ENCODE assay signal across 25 cellular contexts in the genomic region with DNA sequence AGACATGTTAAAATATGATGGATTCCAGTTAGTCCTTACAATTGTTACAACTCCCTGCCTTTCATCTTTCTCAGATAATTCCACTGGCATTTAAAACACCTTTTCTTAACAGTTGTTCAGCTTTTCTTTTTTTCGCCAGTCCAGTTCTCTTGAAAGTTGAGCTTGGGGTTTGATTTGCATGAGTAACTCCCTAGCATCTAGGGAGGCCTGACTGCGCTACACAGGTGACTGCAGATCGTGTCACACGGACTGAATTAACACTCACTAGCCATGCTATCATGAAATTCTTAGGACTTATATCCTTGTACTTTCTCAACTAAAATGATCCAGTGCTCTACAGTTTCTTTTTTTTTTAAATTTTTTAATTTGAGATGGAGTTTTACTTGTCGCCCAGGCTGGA.
DNase-seq lines count a peak whose midpoint lies in the region; ATAC-seq and TF ChIP-seq lines count a peak whose summit lies in the region.
"Had no signal": no experiment of that assay in that cellular context is flagged by ENCODE, and none has a peak within 500 bp of the region (broad histone marks: within the 10 kb centered on the region; RNA-seq: fewer than 3 reads in every experiment).

No MANE protein-coding gene starts in this region.

- no peak overlapping the region for H3K4me3 Mint-ChIP-seq in memory B cell
- H3K4me3 Mint-ChIP-seq in stimulated activated memory B cell treated with anti-CD40 and anti-IgM and Interleukin-4, amounts not matched to agents 10 μg/mL and 1 μg/mL and 100 μg/mL, for 72 hours, result no peak overlapping the region
- no peak overlapping the region for H3K4me3 Mint-ChIP-seq in activated naive CD8-positive, alpha-beta T cell treated with anti-CD3 and anti-CD28 coated beads for 36 hours
- H3K4me3 Mint-ChIP-seq: CD14-positive monocyte; CD4-positive, alpha-beta memory T cell; CD4-positive, CD25-positive, alpha-beta regulatory T cell; CD8-positive, alpha-beta memory T cell had no signal

- ATAC-seq in memory B cell (ENCODE audit: low read depth) (peak; percentile 34), gastrocnemius medialis (no peak)
- no peak for ATAC-seq in stimulated activated memory B cell treated with anti-CD40 and anti-IgM and Interleukin-4, amounts not matched to agents 10 μg/mL and 1 μg/mL and 100 μg/mL, for 72 hours

- in situ Hi-C loops in gastrocnemius medialis (cut with MboI; ENCODE audit: low sequenced_read_pairs in 4 of 4), result no loop called here

- H3K36me3 Mint-ChIP-seq in memory B cell, result peaks cover 3% of the 10 kb centered on the region
- H3K36me3 Mint-ChIP-seq in stimulated activated memory B cell treated with anti-CD40 and anti-IgM and Interleukin-4, amounts not matched to agents 10 μg/mL and 1 μg/mL and 100 μg/mL, for 72 hours, result peaks cover 8% of the 10 kb centered on the region
- no peaks in the 10 kb centered on the region for H3K36me3 Mint-ChIP-seq in activated naive CD8-positive, alpha-beta T cell treated with anti-CD3 and anti-CD28 coated beads for 36 hours
- H3K36me3 Mint-ChIP-seq: CD4-positive, alpha-beta memory T cell; CD4-positive, CD25-positive, alpha-beta regulatory T cell; CD8-positive, alpha-beta memory T cell had no signal

- H3K27ac ChIP-seq in gastrocnemius medialis, result no peak overlapping the region
- H3K27ac ChIP-seq: BLaER1 had no signal

- H3K27ac Mint-ChIP-seq in memory B cell, result no peak overlapping the region
- H3K27ac Mint-ChIP-seq in stimulated activated memory B cell treated with anti-CD40 and anti-IgM and Interleukin-4, amounts not matched to agents 10 μg/mL and 1 μg/mL and 100 μg/mL, for 72 hours, result peak overlapping the region; percentile 20
- H3K27ac Mint-ChIP-seq in activated naive CD8-positive, alpha-beta T cell treated with anti-CD3 and anti-CD28 coated beads for 36 hours, result no peak overlapping the region
- H3K27ac Mint-ChIP-seq: CD14-positive monocyte; CD4-positive, alpha-beta memory T cell; CD4-positive, CD25-positive, alpha-beta regulatory T cell; CD8-positive, alpha-beta memory T cell had no signal

- DNase-seq in epithelial cell of proximal tubule (ENCODE audit: low read depth) (peak; percentile 2), kidney tubule cell (ENCODE audit: low spot score) (peak; percentile 62), memory B cell (ENCODE audit: low spot score in 2 of 2) (no peak), GM20000 (ENCODE audit: low spot score) (no peak), NCI-H69 (lab: John Stamatoyannopoulos, UW) (no peak), gastrocnemius medialis (no peak)
- no peak for DNase-seq in activated naive CD8-positive, alpha-beta T cell treated with anti-CD3 and anti-CD28 coated beads for 36 hours
- DNase-seq: 8988T; ACHN; BE2C; C1 segment of cervical spinal cord; CD4-positive, alpha-beta memory T cell; CD4-positive, CD25-positive, alpha-beta regulatory T cell; CD8-positive, alpha-beta memory T cell; COR-L47; DMS 273 treated with DMSO at 0.1 percent for 48 hours; DMS153; DMS53; DMS79; DND-41; EL; GF-D8 had no signal

- H3K27me3 Mint-ChIP-seq in memory B cell, result no peaks in the 10 kb centered on the region
- no peaks in the 10 kb centered on the region for H3K27me3 Mint-ChIP-seq in stimulated activated memory B cell treated with anti-CD40 and anti-IgM and Interleukin-4, amounts not matched to agents 10 μg/mL and 1 μg/mL and 100 μg/mL, for 72 hours
- H3K27me3 Mint-ChIP-seq in activated naive CD8-positive, alpha-beta T cell treated with anti-CD3 and anti-CD28 coated beads for 36 hours, result no peaks in the 10 kb centered on the region
- H3K27me3 Mint-ChIP-seq: CD4-positive, alpha-beta memory T cell; CD4-positive, CD25-positive, alpha-beta regulatory T cell; CD8-positive, alpha-beta memory T cell had no signal

- TF ChIP-seq CTCF in epithelial cell of proximal tubule (conservative IDR thresholded peaks at IDR 0.05; ENCODE audit: low read depth, low read length) (no peak), GM20000 (IDR thresholded peaks at IDR 0.05; ENCODE audit: extremely low read depth, missing control alignments) (no peak), gastrocnemius medialis (IDR thresholded peaks at IDR 0.05 in 4 of 5, conservative IDR thresholded peaks at IDR 0.05 in 1 of 5) (no peak)

- H3K36me3 ChIP-seq in gastrocnemius medialis, result no peaks in the 10 kb centered on the region
- H3K36me3 ChIP-seq: BE2C, BLaER1 had no signal

- no peaks in the 10 kb centered on the region for H3K4me1 ChIP-seq in gastrocnemius medialis
- H3K4me1 ChIP-seq: BE2C, BLaER1 had no signal

- TF ChIP-seq POLR2A in gastrocnemius medialis (IDR thresholded peaks at IDR 0.05), result no peak

- H3K27me3 ChIP-seq in gastrocnemius medialis, result no peaks in the 10 kb centered on the region
- H3K27me3 ChIP-seq: BE2C, BLaER1 had no signal

- intact Hi-C loops in gastrocnemius medialis (cut with DNase I; ENCODE audit: low total_unique reads), result no loop called here

- H3K4me3 ChIP-seq in epithelial cell of proximal tubule (ENCODE audit: low read depth, low read length), result no peak overlapping the region
- no peak overlapping the region for H3K4me3 ChIP-seq in gastrocnemius medialis
- H3K4me3 ChIP-seq: BLaER1 had no signal

- H3K4me1 Mint-ChIP-seq in memory B cell, result peaks cover 29% of the 10 kb centered on the region
- H3K4me1 Mint-ChIP-seq in stimulated activated memory B cell treated with anti-CD40 and anti-IgM and Interleukin-4, amounts not matched to agents 10 μg/mL and 1 μg/mL and 100 μg/mL, for 72 hours, result peaks cover 32% of the 10 kb centered on the region
- H3K4me1 Mint-ChIP-seq in activated naive CD8-positive, alpha-beta T cell treated with anti-CD3 and anti-CD28 coated beads for 36 hours, result no peaks in the 10 kb centered on the region
- H3K4me1 Mint-ChIP-seq: CD4-positive, alpha-beta memory T cell; CD4-positive, CD25-positive, alpha-beta regulatory T cell; CD8-positive, alpha-beta memory T cell had no signal

- peaks cover 2% of the 10 kb centered on the region for H3K9me3 Mint-ChIP-seq in memory B cell
- peaks cover 3% of the 10 kb centered on the region for H3K9me3 Mint-ChIP-seq in stimulated activated memory B cell treated with anti-CD40 and anti-IgM and Interleukin-4, amounts not matched to agents 10 μg/mL and 1 μg/mL and 100 μg/mL, for 72 hours
- no peaks in the 10 kb centered on the region for H3K9me3 Mint-ChIP-seq in activated naive CD8-positive, alpha-beta T cell treated with anti-CD3 and anti-CD28 coated beads for 36 hours

- no peaks in the 10 kb centered on the region for H3K9me3 ChIP-seq in gastrocnemius medialis
- H3K9me3 ChIP-seq: BE2C, BLaER1 had no signal

Comparison
In these comparisons a context has a peak if more than half of its experiments do, and no peak if none do; other contexts are left out.
1. DNase-seq: peak in epithelial cell of proximal tubule (single experiment) and kidney tubule cell (single experiment); none in memory B cell (0 of 2), GM20000 (single experiment), NCI-H69 (single experiment), gastrocnemius medialis (0 of 2) and activated naive CD8-positive, alpha-beta T cell treated with anti-CD3 and anti-CD28 coated beads for 36 hours (single experiment).